19 cellular contexts compared by ENCODE assay signal in the genomic region with DNA sequence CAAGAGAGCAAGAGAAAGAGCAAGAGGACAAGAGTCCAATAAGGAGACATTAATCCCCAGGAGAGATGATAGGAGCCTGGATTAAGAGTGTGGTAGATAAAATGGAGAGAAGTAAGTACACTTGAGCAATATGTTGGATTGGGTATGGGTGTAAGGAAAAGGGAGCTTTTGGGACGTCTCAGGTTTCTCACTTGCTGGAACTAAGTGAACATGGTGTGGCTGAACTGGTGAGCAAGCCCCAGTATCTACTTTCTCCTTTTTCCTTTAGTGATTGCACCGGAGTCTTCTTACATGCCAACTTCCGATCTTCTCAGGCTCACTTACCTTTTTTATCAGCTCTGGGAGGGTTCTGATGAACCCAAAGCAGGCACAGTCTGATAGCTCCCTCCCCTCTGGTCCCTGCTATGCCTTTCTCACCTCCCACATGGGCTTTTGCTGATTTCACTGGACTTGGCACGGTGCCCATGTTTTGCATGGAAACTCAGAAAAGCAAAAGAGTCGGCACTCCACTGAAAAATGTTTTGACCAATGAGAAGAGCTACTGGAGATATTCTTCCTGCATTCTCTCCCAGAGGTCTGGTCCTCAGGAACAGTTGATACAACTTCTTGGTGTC. TPM values are rescaled to one million over a fixed set of nuclear protein-coding genes. Genes with fewer than 3 reads are reported as not detected.
A peak's percentile ranks its signal among the peaks of the same experiment; 100 is the strongest.
DNase-seq lines count a peak whose midpoint lies in the region; ATAC-seq, FAIRE-seq and TF ChIP-seq lines count a peak whose summit lies in the region.
"Had no signal": no experiment of that assay in that cellular context is flagged by ENCODE, and none has a peak within 500 bp of the region (broad histone marks: within the 10 kb centered on the region; RNA-seq: fewer than 3 reads in every experiment).

No MANE protein-coding gene starts in this region.

- H3K4me3 ChIP-seq in fibroblast of pulmonary artery (replicated peaks; ENCODE audit: low read depth, low read length) (no peak overlapping the region), small intestine (ENCODE audit: low read depth in 1 of 2, low read length in 2 of 2) (no peak overlapping the region), Karpas-422 (ENCODE audit: low read length) (no peak overlapping the region)
- H3K4me3 ChIP-seq: esophagus muscularis mucosa, tibial artery had no signal

- no peak for FAIRE-seq in small intestine (lab: Jason Lieb, UNC)
- FAIRE-seq: keratinocyte had no signal

- DNase-seq in NCI-H2227 (lab: John Stamatoyannopoulos, UW; ENCODE audit: unreplicated experiment): peak; percentile 39
- DNase-seq in NCI-H2227 treated with DMSO at 0.1 percent for 48 hours (lab: John Stamatoyannopoulos, UW): no peak
- DNase-seq in RPMI8226: peak; percentile 18
- peak; percentile 80 for DNase-seq in fibroblast of pulmonary artery (ENCODE audit: low read depth)
- peak; percentile 26 for DNase-seq in small intestine
- DNase-seq in OCI-M2 (lab: John Stamatoyannopoulos, UW; ENCODE audit: unreplicated experiment): no peak
- no peak for DNase-seq in Karpas-422
- no peak for DNase-seq in stimulated activated naive CD8-positive, alpha-beta T cell treated with anti-CD3 and anti-CD28 coated beads, Interleukin-15, amount 100 ng/mL, for 72 hours
- DNase-seq: activated CD4-positive, alpha-beta memory T cell treated with anti-CD3 and anti-CD28 coated beads for 36 hours; activated gamma-delta T cell treated with Interleukin-2 at 50 U/mL for 16 hours; DMS153; H7; T-helper 17 cell; tibial artery had no signal

- no peak for ATAC-seq in stimulated activated naive CD8-positive, alpha-beta T cell treated with anti-CD3 and anti-CD28 coated beads, Interleukin-15, amount 100 ng/mL, for 72 hours
- ATAC-seq: natural killer cell treated with Interleukin-12 subunit alpha and Interleukin-12 subunit beta and Interleukin-15 and Interleukin-18, amount 100 ng/mL, for 72 hours; T-helper 17 cell had no signal

- no peak overlapping the region for H3K4me3 Mint-ChIP-seq in stimulated activated naive CD8-positive, alpha-beta T cell treated with anti-CD3 and anti-CD28 coated beads, Interleukin-15, amount 100 ng/mL, for 72 hours
- H3K4me3 Mint-ChIP-seq: activated CD4-positive, alpha-beta memory T cell treated with anti-CD3 and anti-CD28 coated beads for 36 hours; central memory CD8-positive, alpha-beta T cell; natural killer cell treated with Interleukin-12 subunit alpha and Interleukin-12 subunit beta and Interleukin-15 and Interleukin-18, amount 100 ng/mL, for 72 hours; T-helper 17 cell had no signal

- H3K27me3 ChIP-seq in small intestine (ENCODE audit: control insufficient read depth in 2 of 2, insufficient read depth in 2 of 2, low read length in 2 of 2) (no peaks in the 10 kb centered on the region), Karpas-422 (ENCODE audit: low read length) (no peaks in the 10 kb centered on the region)
- H3K27me3 ChIP-seq: esophagus muscularis mucosa had no signal

- H4K20me1 ChIP-seq in Karpas-422 (ENCODE audit: insufficient read depth, low read depth, low read length): no peaks in the 10 kb centered on the region

- H3K27ac ChIP-seq in small intestine (ENCODE audit: low read depth in 1 of 2, low read length in 1 of 2) (no peak overlapping the region), Karpas-422 (ENCODE audit: low read length) (no peak overlapping the region)
- H3K27ac ChIP-seq: esophagus muscularis mucosa, tibial artery had no signal

- peaks cover 43% of the 10 kb centered on the region for H3K27me3 Mint-ChIP-seq in stimulated activated naive CD8-positive, alpha-beta T cell treated with anti-CD3 and anti-CD28 coated beads, Interleukin-15, amount 100 ng/mL, for 72 hours

- H3K4me1 Mint-ChIP-seq in stimulated activated naive CD8-positive, alpha-beta T cell treated with anti-CD3 and anti-CD28 coated beads, Interleukin-15, amount 100 ng/mL, for 72 hours: no peaks in the 10 kb centered on the region
- H3K4me1 Mint-ChIP-seq: central memory CD8-positive, alpha-beta T cell; T-helper 17 cell had no signal

- no peak overlapping the region for H3K4me2 ChIP-seq in Karpas-422 (ENCODE audit: low read depth, low read length, poor library complexity, severe bottlenecking)

- H2AFZ ChIP-seq in Karpas-422 (ENCODE audit: low read length): no peak overlapping the region

- H3K9me3 ChIP-seq in small intestine (ENCODE audit: control insufficient read depth, low read depth) (no peaks in the 10 kb centered on the region), Karpas-422 (ENCODE audit: low read length) (no peaks in the 10 kb centered on the region)

- H3K9ac ChIP-seq in Karpas-422 (ENCODE audit: low read length): no peak overlapping the region

- H3K9me2 ChIP-seq in Karpas-422 (replicated peaks; ENCODE audit: insufficient read depth, low read length): no peaks in the 10 kb centered on the region

- no peaks in the 10 kb centered on the region for H3K79me2 ChIP-seq in Karpas-422 (ENCODE audit: low read length)

- H3K36me3 ChIP-seq in small intestine (ENCODE audit: control insufficient read depth in 2 of 2, insufficient read depth in 2 of 2, low read length in 2 of 2) (no peaks in the 10 kb centered on the region), Karpas-422 (ENCODE audit: insufficient read depth, low read length) (no peaks in the 10 kb centered on the region)
- H3K36me3 ChIP-seq: esophagus muscularis mucosa, tibial artery had no signal

- WGBS in small intestine, 3 donors: 30 to 47% (median 42%) methylated on average over 5 of the region's 5 CpGs

- no peaks in the 10 kb centered on the region for H3K9me3 Mint-ChIP-seq in stimulated activated naive CD8-positive, alpha-beta T cell treated with anti-CD3 and anti-CD28 coated beads, Interleukin-15, amount 100 ng/mL, for 72 hours
- H3K9me3 Mint-ChIP-seq: central memory CD8-positive, alpha-beta T cell; natural killer cell treated with Interleukin-12 subunit alpha and Interleukin-12 subunit beta and Interleukin-15 and Interleukin-18, amount 100 ng/mL, for 72 hours had no signal

- TF ChIP-seq CTCF in fibroblast of pulmonary artery (IDR thresholded peaks at IDR 0.05; ENCODE audit: low read length, missing control alignments): no peak

- H3K27ac Mint-ChIP-seq in stimulated activated naive CD8-positive, alpha-beta T cell treated with anti-CD3 and anti-CD28 coated beads, Interleukin-15, amount 100 ng/mL, for 72 hours: no peak overlapping the region
- H3K27ac Mint-ChIP-seq: activated CD4-positive, alpha-beta memory T cell treated with anti-CD3 and anti-CD28 coated beads for 36 hours; natural killer cell treated with Interleukin-12 subunit alpha and Interleukin-12 subunit beta and Interleukin-15 and Interleukin-18, amount 100 ng/mL, for 72 hours; T-helper 17 cell had no signal

- H3K4me1 ChIP-seq in small intestine (ENCODE audit: control insufficient read depth in 2 of 2, insufficient read depth in 1 of 2, low read depth in 1 of 2, low read length in 1 of 2): no peaks in the 10 kb centered on the region
- H3K4me1 ChIP-seq in Karpas-422 (ENCODE audit: low read length): no peaks in the 10 kb centered on the region
- H3K4me1 ChIP-seq: tibial artery had no signal

RNA-seq across cellular contexts. Expression of a gene that starts 14.5 kb away (rescaled TPM):
- 1 to 10 TPM in 1 of 3 donors, under 1 TPM in 1, not detected in 1; 0.27 to 3.4 TPM for polyA plus RNA-seq in small intestine
- not detected in 2 replicates for total RNA-seq in Karpas-422 (2014; rRNA removed; shearing (Covaris generic); ENCODE audit: low replicate concordance)
- total RNA-seq: activated CD4-positive, alpha-beta memory T cell treated with anti-CD3 and anti-CD28 coated beads for 36 hours; natural killer cell treated with Interleukin-12 subunit alpha and Interleukin-12 subunit beta and Interleukin-15 and Interleukin-18, amount 100 ng/mL, for 72 hours; OCI-LY7; T-helper 17 cell had no signal
- polyA plus RNA-seq: keratinocyte had no signal

Comparison
In these comparisons a context has a peak if more than half of its experiments do, and no peak if none do; other contexts are left out.
1. DNase-seq: peak in NCI-H2227 (single experiment), RPMI8226 (single experiment), fibroblast of pulmonary artery (single experiment) and small intestine (single experiment); none in NCI-H2227 treated with DMSO at 0.1 percent for 48 hours (single experiment), OCI-M2 (single experiment), Karpas-422 (single experiment) and stimulated activated naive CD8-positive, alpha-beta T cell treated with anti-CD3 and anti-CD28 coated beads, Interleukin-15, amount 100 ng/mL, for 72 hours (0 of 2).